Comparison of ENCODE assay signal across 8 cellular contexts in the genomic region with DNA sequence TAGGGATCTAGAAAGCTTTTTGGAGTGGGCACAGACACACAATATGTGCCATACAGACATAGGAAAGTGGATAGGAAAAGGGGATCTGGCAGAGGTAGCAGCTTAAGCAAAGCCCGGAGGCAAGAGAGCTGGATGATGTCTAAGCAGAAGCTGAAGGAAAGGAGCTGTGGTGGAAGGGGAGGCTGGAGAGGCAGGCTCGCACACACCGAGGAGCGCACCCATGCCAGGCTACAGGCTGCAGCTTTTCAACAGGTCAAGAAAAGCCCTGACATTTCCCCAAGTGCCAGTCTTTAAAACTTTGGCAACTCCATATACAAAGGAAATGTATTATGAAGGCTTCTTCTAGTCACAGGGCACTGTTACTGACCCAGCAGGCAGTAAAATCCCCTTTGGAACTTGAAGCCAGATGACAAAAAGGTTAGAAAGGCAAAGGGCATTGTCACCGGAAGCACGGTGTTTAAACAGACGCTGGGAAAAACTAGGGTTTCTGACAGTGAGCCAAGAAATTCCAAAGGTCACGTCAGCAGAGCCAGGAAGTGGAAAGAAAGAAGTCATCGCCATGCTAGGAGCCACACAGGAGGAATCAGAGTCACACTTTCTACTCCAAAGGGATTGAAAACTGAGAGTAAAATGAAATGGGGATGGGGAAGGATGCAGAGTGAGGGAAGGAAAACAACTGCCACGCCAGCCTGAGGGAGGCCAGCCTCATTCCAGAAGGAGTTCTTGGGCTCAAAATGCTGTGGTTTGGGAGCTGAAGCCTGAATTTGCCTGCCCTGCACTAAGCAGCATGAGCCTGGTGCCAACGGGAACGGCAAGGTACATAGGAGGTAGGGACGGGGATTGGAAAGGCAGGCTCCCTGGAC.
DNase-seq lines count a peak whose midpoint lies in the region; ATAC-seq and TF ChIP-seq lines count a peak whose summit lies in the region.

No MANE protein-coding gene starts in this region.

- POLR2A ChIA-PET in SK-N-SH (lab: Yijun Ruan, JAX) = no interaction called here

- H3K4me3 ChIP-seq in SK-N-SH (ENCODE audit: low read depth in 2 of 2, low read length in 1 of 2) (no peak overlapping the region), heart right ventricle (no peak overlapping the region), skeletal muscle cell (ENCODE audit: low read depth, low read length) (no peak overlapping the region)

- CTCF ChIA-PET in SK-N-SH (lab: Yijun Ruan, JAX) = no interaction called here

- intact Hi-C loops in heart right ventricle (cut with DNase I) = no loop called here

- H3K9ac ChIP-seq in SK-N-SH = peak overlapping the region; percentile 58; the same call in 1 of the 2 replicates

- H3K79me2 ChIP-seq in SK-N-SH (ENCODE audit: insufficient read depth) = no peaks in the 10 kb centered on the region

- TF ChIP-seq RAD21 in SK-N-SH (IDR thresholded peaks at IDR 0.05; ENCODE audit: low read length) = no peak

- H3K9me3 Mint-ChIP-seq in stimulated activated memory B cell treated with anti-CD40 and anti-IgM and Interleukin-4, amounts not matched to agents 10 μg/mL and 1 μg/mL and 100 μg/mL, for 72 hours = no peaks in the 10 kb centered on the region

- H4K20me1 ChIP-seq in SK-N-SH (ENCODE audit: insufficient read depth) = no peaks in the 10 kb centered on the region

- H3K9me2 ChIP-seq in SK-N-SH = no peaks in the 10 kb centered on the region

- H2AFZ ChIP-seq in SK-N-SH (ENCODE audit: low read depth) = peak overlapping the region; percentile 85

- TF ChIP-seq CTCF in SK-N-SH (IDR thresholded peaks at IDR 0.05) (no peak), heart right ventricle (IDR thresholded peaks at IDR 0.05) (no peak)

- H3K4me1 Mint-ChIP-seq in stimulated activated memory B cell treated with anti-CD40 and anti-IgM and Interleukin-4, amounts not matched to agents 10 μg/mL and 1 μg/mL and 100 μg/mL, for 72 hours = no peaks in the 10 kb centered on the region

- H3K27ac ChIP-seq in SK-N-SH (ENCODE audit: low read depth in 2 of 2, low read length in 1 of 2) (peak overlapping the region; percentile 28 to 81; a peak in 3 of 4 replicates), heart right ventricle (peak overlapping the region; percentile 27 to 86 (median 74))

- H3K27me3 Mint-ChIP-seq in stimulated activated memory B cell treated with anti-CD40 and anti-IgM and Interleukin-4, amounts not matched to agents 10 μg/mL and 1 μg/mL and 100 μg/mL, for 72 hours = peaks cover 14% of the 10 kb centered on the region

- DNase-seq in GM04504 (ENCODE audit: low read depth) (peak; percentile 79), SK-N-SH (no peak), heart right ventricle (peak in 1 of 2 donors; percentile 77), skeletal muscle cell (ENCODE audit: low read depth) (peak; percentile 67)

- peaks cover 5% of the 10 kb centered on the region for H3F3A ChIP-seq in SK-N-SH (replicated peaks; ENCODE audit: insufficient read depth)

- TF ChIP-seq EP300 in SK-N-SH (IDR thresholded peaks at IDR 0.05; ENCODE audit: borderline replicate concordance in 1 of 2, low read depth in 1 of 2, low read length in 1 of 2) = no peak

- no peak overlapping the region for H3K27ac Mint-ChIP-seq in stimulated activated memory B cell treated with anti-CD40 and anti-IgM and Interleukin-4, amounts not matched to agents 10 μg/mL and 1 μg/mL and 100 μg/mL, for 72 hours

- peak; percentile 62 to 95 (median 90) for ATAC-seq in heart right ventricle
- ATAC-seq in HG03095 (IDR thresholded peaks at IDR 0.05; ENCODE audit: unreplicated experiment) = no peak
- no peak for ATAC-seq in GM19351 (IDR thresholded peaks at IDR 0.05; ENCODE audit: unreplicated experiment)
- ATAC-seq in HG03520 (IDR thresholded peaks at IDR 0.05; ENCODE audit: unreplicated experiment) = no peak
- ATAC-seq in stimulated activated memory B cell treated with anti-CD40 and anti-IgM and Interleukin-4, amounts not matched to agents 10 μg/mL and 1 μg/mL and 100 μg/mL, for 72 hours = no peak

- peaks cover 0 to 17% of the 10 kb centered on the region in 2 experiments; a peak in 2 of 4 replicates for H3K4me1 ChIP-seq in SK-N-SH (ENCODE audit: control insufficient read depth in 1 of 2, insufficient read depth in 2 of 2, low read depth in 1 of 2, low read length in 1 of 2)
- peaks cover 4 to 26% (median 21%) of the 10 kb centered on the region in 9 donors for H3K4me1 ChIP-seq in heart right ventricle

- H3K27me3 ChIP-seq in SK-N-SH (ENCODE audit: insufficient read depth) = no peaks in the 10 kb centered on the region
- no peaks in the 10 kb centered on the region for H3K27me3 ChIP-seq in heart right ventricle

- 55% methylated on average over 13 of the region's 13 CpGs for WGBS in SK-N-SH (ENCODE audit: low lambda C conversion rate)
- 29 to 36% methylated on average over 13 of the region's 13 CpGs for WGBS in heart right ventricle, 2 donors

- H3K4me3 Mint-ChIP-seq in stimulated activated memory B cell treated with anti-CD40 and anti-IgM and Interleukin-4, amounts not matched to agents 10 μg/mL and 1 μg/mL and 100 μg/mL, for 72 hours = no peak overlapping the region

- H3K9me3 ChIP-seq in SK-N-SH (no peaks in the 10 kb centered on the region), heart right ventricle (no peaks in the 10 kb centered on the region)

- no peaks in the 10 kb centered on the region for H3K36me3 Mint-ChIP-seq in stimulated activated memory B cell treated with anti-CD40 and anti-IgM and Interleukin-4, amounts not matched to agents 10 μg/mL and 1 μg/mL and 100 μg/mL, for 72 hours

- H3K36me3 ChIP-seq in SK-N-SH (replicated peaks in 1 of 2; ENCODE audit: control insufficient read depth in 1 of 2, insufficient read depth in 2 of 2, low read length in 1 of 2) (no peaks in the 10 kb centered on the region), heart right ventricle (no peaks in the 10 kb centered on the region)

- peak overlapping the region; percentile 44; the same call in 1 of the 2 replicates for H3K4me2 ChIP-seq in SK-N-SH

TF ChIP-seq in SK-N-SH, 30 proteins besides CTCF, POLR2A, EP300 and RAD21:
- TF ChIP-seq TCF12 (IDR thresholded peaks at IDR 0.05) (0 out of 2 replicates have a peak, but pooled peaks have one; percentile 26), ELF1 (IDR thresholded peaks at IDR 0.05) (peak; percentile 40; the same call in 1 of the 2 replicates), JUND (IDR thresholded peaks at IDR 0.05) (no peak), NFIC (IDR thresholded peaks at IDR 0.05; ENCODE audit: borderline replicate concordance) (peak; percentile 66)
TF ChIP-seq in SK-N-SH: peak in this region for 3.

Comparison
In these comparisons a context has a peak if more than half of its experiments do, and no peak if none do; other contexts are left out.
1. ATAC-seq: peak in heart right ventricle (8 of 8); none in HG03095 (single experiment), GM19351 (single experiment), HG03520 (single experiment) and stimulated activated memory B cell treated with anti-CD40 and anti-IgM and Interleukin-4, amounts not matched to agents 10 μg/mL and 1 μg/mL and 100 μg/mL, for 72 hours (single experiment).